ENCODE assay signal across 27 cellular contexts in the genomic region with DNA sequence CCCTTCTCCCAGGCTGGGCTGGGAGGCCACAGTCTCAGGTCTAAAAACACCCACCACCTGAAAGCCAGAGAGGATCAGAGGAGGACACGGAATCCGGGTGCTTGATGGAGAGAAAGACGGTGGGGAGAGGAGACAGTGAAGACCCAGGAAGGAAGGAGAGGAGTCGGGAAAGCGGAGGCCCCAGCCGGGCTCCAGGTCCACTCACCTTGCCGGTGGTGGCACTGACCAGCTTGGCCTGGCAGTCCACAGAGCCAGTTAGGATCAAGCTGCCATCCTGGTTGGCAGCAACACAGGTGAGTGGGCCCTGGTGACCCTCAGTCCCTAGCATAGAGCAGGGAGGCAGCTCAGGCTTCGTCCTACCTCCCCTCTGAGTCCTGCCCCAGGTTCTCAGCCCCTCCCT. TPM values are rescaled to one million over a fixed set of nuclear protein-coding genes. Genes with fewer than 3 reads are reported as not detected.
DNase-seq lines count a peak whose midpoint lies in the region; ATAC-seq, FAIRE-seq and TF ChIP-seq lines count a peak whose summit lies in the region.
"Had no signal": no experiment of that assay in that cellular context is flagged by ENCODE, and none has a peak within 500 bp of the region (broad histone marks: within the 10 kb centered on the region; RNA-seq: fewer than 3 reads in every experiment).

No MANE protein-coding gene starts in this region.

- H3K4me3 ChIP-seq in Caco-2 (ENCODE audit: low read depth, low read length) = no peak overlapping the region
- H3K4me3 ChIP-seq in kidney (ENCODE audit: low read length in 2 of 2) = no peak overlapping the region
- H3K4me3 ChIP-seq in spleen = no peak overlapping the region
- H3K4me3 ChIP-seq: esophagus squamous epithelium, GM12878, GM23248, heart right ventricle, psoas muscle, SK-N-MC had no signal

- CTCF ChIA-PET in Caco-2 (lab: Charles Lee) = interaction anchor here (0.6 kb wide), 1 partner anchor 47 kb away, joined by 4 read pairs; no protein-coding TSS in a partner anchor

- H3K4me1 ChIP-seq in Caco-2 = peaks cover 20% of the 10 kb centered on the region
- H3K4me1 ChIP-seq in kidney (ENCODE audit: control insufficient read depth in 1 of 2, insufficient read depth in 1 of 2, low read depth in 1 of 2, low read length in 2 of 2) = peaks cover 11 to 19% of the 10 kb centered on the region in 2 donors
- H3K4me1 ChIP-seq in spleen = peaks cover 11 to 84% (median 54%) of the 10 kb centered on the region in 6 donors

- no peak overlapping the region for H3K9ac ChIP-seq in kidney (ENCODE audit: low read length in 2 of 2)
- H3K9ac ChIP-seq: GM23248 had no signal

- H3K4me3 Mint-ChIP-seq in Caco-2 (ENCODE audit: unreplicated experiment) = no peak overlapping the region
- no peak overlapping the region for H3K4me3 Mint-ChIP-seq in activated T-helper 17 cell treated with anti-CD3 and anti-CD28 coated beads, Interleukin-2, amount 50 U/mL, for 72 hours
- H3K4me3 Mint-ChIP-seq: activated T-cell treated with anti-CD3 and anti-CD28 coated beads, Interleukin-2, amount 50 U/mL, for 4 hours; T-helper 1 cell treated with Interleukin-12 subunit alpha and Interleukin-12 subunit beta and Interleukin-4 antibody, amounts not matched to agents 30 μg/mL and 1 μg/mL, for 36 hours; type B pancreatic cell had no signal

- no peaks in the 10 kb centered on the region for H3K27me3 Mint-ChIP-seq in Caco-2 (ENCODE audit: insufficient read depth, unreplicated experiment)
- H3K27me3 Mint-ChIP-seq in activated T-helper 17 cell treated with anti-CD3 and anti-CD28 coated beads, Interleukin-2, amount 50 U/mL, for 72 hours = no peaks in the 10 kb centered on the region
- H3K27me3 Mint-ChIP-seq: type B pancreatic cell had no signal

- H3K36me3 ChIP-seq in Caco-2 (ENCODE audit: control insufficient read depth, insufficient read depth, low read length) = peaks cover 6% of the 10 kb centered on the region; the same call in 1 of the 2 replicates
- H3K36me3 ChIP-seq in kidney (ENCODE audit: control insufficient read depth in 1 of 2, insufficient read depth in 2 of 2, low read length in 2 of 2) = peaks cover 12 to 39% of the 10 kb centered on the region in 2 donors
- peaks cover 0 to 63% (median 49%) of the 10 kb centered on the region in 6 donors for H3K36me3 ChIP-seq in spleen

- BruUV-seq in Caco-2 (replicated peaks; lab: Mats Ljungman, UMichigan) = no TSS peak

- H3K4me1 Mint-ChIP-seq in Caco-2 (ENCODE audit: low read depth, unreplicated experiment) = peaks cover 5% of the 10 kb centered on the region
- H3K4me1 Mint-ChIP-seq in activated T-helper 17 cell treated with anti-CD3 and anti-CD28 coated beads, Interleukin-2, amount 50 U/mL, for 72 hours = peaks cover 14% of the 10 kb centered on the region

- FAIRE-seq in kidney (lab: Jason Lieb, UNC) = no peak
- FAIRE-seq: colon, D721Med, GM12878 had no signal

- peaks cover 55% of the 10 kb centered on the region for H3K36me3 Mint-ChIP-seq in Caco-2 (ENCODE audit: insufficient read depth, unreplicated experiment)
- H3K36me3 Mint-ChIP-seq in activated T-helper 17 cell treated with anti-CD3 and anti-CD28 coated beads, Interleukin-2, amount 50 U/mL, for 72 hours (ENCODE audit: low read depth) = peaks cover 62% of the 10 kb centered on the region

- no peaks in the 10 kb centered on the region for H3K9me3 Mint-ChIP-seq in Caco-2 (ENCODE audit: unreplicated experiment)
- no peaks in the 10 kb centered on the region for H3K9me3 Mint-ChIP-seq in activated T-helper 17 cell treated with anti-CD3 and anti-CD28 coated beads, Interleukin-2, amount 50 U/mL, for 72 hours
- H3K9me3 Mint-ChIP-seq: activated T-cell treated with anti-CD3 and anti-CD28 coated beads, Interleukin-2, amount 50 U/mL, for 4 hours; T-helper 1 cell treated with Interleukin-12 subunit alpha and Interleukin-12 subunit beta and Interleukin-4 antibody, amounts not matched to agents 30 μg/mL and 1 μg/mL, for 36 hours; type B pancreatic cell had no signal

- WGBS in spleen, 5 donors = 85 to 96% (median 91%) methylated on average over 6 to 8 of the region's 8 CpGs

- TF ChIP-seq CTCF in Caco-2 (IDR thresholded peaks at IDR 0.05; ENCODE audit: insufficient read depth in 1 of 2, low read depth in 1 of 2, low read length in 1 of 2, severe bottlenecking in 1 of 2, unreplicated experiment in 1 of 2) (no peak), kidney (IDR thresholded peaks at IDR 0.05; ENCODE audit: borderline replicate concordance, extremely low read depth, insufficient read depth) (no peak), spleen (IDR thresholded peaks at IDR 0.05 in 8 of 11, conservative IDR thresholded peaks at IDR 0.05 in 3 of 11) (no peak)

- peak overlapping the region; percentile 55 for H3K27ac Mint-ChIP-seq in Caco-2 (ENCODE audit: unreplicated experiment)
- H3K27ac Mint-ChIP-seq in activated T-helper 17 cell treated with anti-CD3 and anti-CD28 coated beads, Interleukin-2, amount 50 U/mL, for 72 hours = peak overlapping the region; percentile 54
- H3K27ac Mint-ChIP-seq: T-helper 1 cell treated with Interleukin-12 subunit alpha and Interleukin-12 subunit beta and Interleukin-4 antibody, amounts not matched to agents 30 μg/mL and 1 μg/mL, for 36 hours had no signal

- ATAC-seq in activated T-helper 17 cell treated with anti-CD3 and anti-CD28 coated beads, Interleukin-2, amount 50 U/mL, for 72 hours (replicated peaks) = no peak
- ATAC-seq: activated T-cell treated with anti-CD3 and anti-CD28 coated beads, Interleukin-2, amount 50 U/mL, for 4 hours; GM12878; heart right ventricle; left cardiac atrium; psoas muscle had no signal

- no peak overlapping the region for H3K27ac ChIP-seq in kidney (ENCODE audit: low read depth in 2 of 2, low read length in 2 of 2)
- peak overlapping the region in 1 of 8 donors; percentile 82 for H3K27ac ChIP-seq in spleen
- H3K27ac ChIP-seq: esophagus squamous epithelium, GM23248, heart right ventricle, neutrophil, psoas muscle, SK-N-MC had no signal

- H3K27me3 ChIP-seq in Caco-2 (replicated peaks; ENCODE audit: control insufficient read depth, insufficient read depth, low read length) (no peaks in the 10 kb centered on the region), spleen (replicated peaks in 1 of 7) (no peaks in the 10 kb centered on the region)
- H3K27me3 ChIP-seq: esophagus squamous epithelium, heart right ventricle, neutrophil had no signal

- H3K9me3 ChIP-seq in Caco-2 (no peaks in the 10 kb centered on the region), kidney (ENCODE audit: control insufficient read depth in 1 of 2, low read length in 2 of 2) (no peaks in the 10 kb centered on the region), spleen (no peaks in the 10 kb centered on the region)
- H3K9me3 ChIP-seq: esophagus squamous epithelium, heart right ventricle, neutrophil, psoas muscle had no signal

- intact Hi-C loops in Caco-2 (cut with micrococcal nuclease; ENCODE audit: unreplicated experiment) = no loop called here
- intact Hi-C loops in kidney (cut with DNase I) = no loop called here
- intact Hi-C loops in spleen (cut with DNase I; ENCODE audit: low total_unique reads) = no loop called here

- DNase-seq in Caco-2 (no peak), kidney (peak; percentile 56), spleen (peak; percentile 71), SKM-1 treated with dmso at 0.1 percent for 144 hours (lab: John Stamatoyannopoulos, UW; ENCODE audit: unreplicated experiment) (no peak), DMS79 (lab: John Stamatoyannopoulos, UW) (no peak), AG08396 (ENCODE audit: low spot score) (no peak)
- DNase-seq: activated CD4-positive, alpha-beta T cell treated with anti-CD3 and anti-CD28 coated beads for 1 hour; activated naive CD4-positive, alpha-beta T cell; activated T-cell treated with anti-CD3 and anti-CD28 coated beads, Interleukin-2, amount 50 U/mL, for 4 hours; esophagus squamous epithelium; foreskin melanocyte; GM23248; heart right ventricle; left cardiac atrium; NCI-H1417 treated with DMSO at 0.1 percent for 48 hours; NCI-H2107; NCI-H446; NCI-H774 had no signal

- POLR2A ChIA-PET in Caco-2 (lab: Charles Lee) = no interaction called here

- TF ChIP-seq POLR2A in spleen (IDR thresholded peaks at IDR 0.05) = no peak

RNA-seq across cellular contexts. Expression of a gene that starts 4.3 kb away (rescaled TPM):
- total RNA-seq in Caco-2 (2022) (118 and 125 TPM in 2 replicates), kidney (70.1 TPM), spleen (10 to 100 TPM; 55.6 to 84.6 (median 61.9) TPM)
- total RNA-seq in activated T-helper 17 cell treated with anti-CD3 and anti-CD28 coated beads, Interleukin-2, amount 50 U/mL, for 72 hours = 10 to 100 TPM; 60.0 to 77.5 TPM
- polyA plus RNA-seq in kidney (ENCODE audit: insufficient read depth, low read depth, low replicate concordance) (108 TPM), spleen (10 to 100 TPM; 54.1 to 93.8 (median 65.6) TPM)

RNA-seq across cellular contexts. Expression of a gene that starts 4.7 kb away (rescaled TPM):
- total RNA-seq in Caco-2 (2022) = 39.2 and 42.9 TPM in 2 replicates
- total RNA-seq in activated T-helper 17 cell treated with anti-CD3 and anti-CD28 coated beads, Interleukin-2, amount 50 U/mL, for 72 hours = 10 to 100 TPM; 21.1 to 30.9 TPM
- total RNA-seq in kidney = 90.6 TPM
- 244 TPM for polyA plus RNA-seq in kidney (ENCODE audit: insufficient read depth, low read depth, low replicate concordance)
- total RNA-seq in spleen = 10 to 100 TPM; 41.4 to 61.2 (median 47.7) TPM
- polyA plus RNA-seq in spleen = 10 to 100 TPM; 69.0 to 92.1 (median 83.5) TPM

RNA-seq across cellular contexts. Expression of a gene that starts 4.8 kb away (rescaled TPM):
- total RNA-seq in Caco-2 (2022) (0.29 and 0.44 TPM in 2 replicates), kidney (3.2 TPM), spleen (10 to 100 TPM in 1 of 7 donors, 1 to 10 TPM in 6; 2.6 to 13.9 (median 7.3) TPM)
- total RNA-seq in activated T-helper 17 cell treated with anti-CD3 and anti-CD28 coated beads, Interleukin-2, amount 50 U/mL, for 72 hours = 1 to 10 TPM; 1.3 to 1.4 TPM
- polyA plus RNA-seq in kidney (ENCODE audit: insufficient read depth, low read depth, low replicate concordance) (6.0 TPM), spleen (1 to 10 TPM; 1.4 to 9.0 (median 2.9) TPM)
- total RNA-seq: GM23248 had no signal
- polyA plus RNA-seq: GM23248 had no signal

RNA-seq across cellular contexts. Expression of a gene that starts 26.7 kb away (rescaled TPM):
- total RNA-seq in Caco-2 (2022) = 168 and 175 TPM in 2 replicates
- total RNA-seq in activated T-helper 17 cell treated with anti-CD3 and anti-CD28 coated beads, Interleukin-2, amount 50 U/mL, for 72 hours = 10 to 100 TPM; 50.9 to 62.0 TPM
- total RNA-seq in kidney = 217 TPM
- 130 TPM for polyA plus RNA-seq in kidney (ENCODE audit: insufficient read depth, low read depth, low replicate concordance)
- 100 to 1,000 TPM in 3 of 7 donors, 10 to 100 TPM in 4; 79.4 to 121 (median 95.9) TPM for total RNA-seq in spleen
- polyA plus RNA-seq in spleen = 10 to 100 TPM; 17.2 to 33.1 (median 27.4) TPM

RNA-seq across cellular contexts. Expression of a gene that starts 48.6 kb away (rescaled TPM):
- total RNA-seq in Caco-2 (2022) = 284 and 290 TPM in 2 replicates
- 100 to 1,000 TPM; 679 to 681 TPM for total RNA-seq in activated T-helper 17 cell treated with anti-CD3 and anti-CD28 coated beads, Interleukin-2, amount 50 U/mL, for 72 hours
- 252 TPM for total RNA-seq in kidney
- 195 TPM for polyA plus RNA-seq in kidney (ENCODE audit: insufficient read depth, low read depth, low replicate concordance)
- 100 to 1,000 TPM; 344 to 554 (median 430) TPM for total RNA-seq in spleen
- polyA plus RNA-seq in spleen = 100 to 1,000 TPM; 262 to 317 (median 289) TPM

Comparison
In these comparisons a context has a peak if more than half of its experiments do, and no peak if none do; other contexts are left out.
1. DNase-seq: peak in kidney (single experiment) and spleen (single experiment); none in Caco-2 (0 of 2), SKM-1 treated with dmso at 0.1 percent for 144 hours (single experiment), DMS79 (single experiment) and AG08396 (single experiment).